ENCODE assay signal across 8 cellular contexts in the genomic region with DNA sequence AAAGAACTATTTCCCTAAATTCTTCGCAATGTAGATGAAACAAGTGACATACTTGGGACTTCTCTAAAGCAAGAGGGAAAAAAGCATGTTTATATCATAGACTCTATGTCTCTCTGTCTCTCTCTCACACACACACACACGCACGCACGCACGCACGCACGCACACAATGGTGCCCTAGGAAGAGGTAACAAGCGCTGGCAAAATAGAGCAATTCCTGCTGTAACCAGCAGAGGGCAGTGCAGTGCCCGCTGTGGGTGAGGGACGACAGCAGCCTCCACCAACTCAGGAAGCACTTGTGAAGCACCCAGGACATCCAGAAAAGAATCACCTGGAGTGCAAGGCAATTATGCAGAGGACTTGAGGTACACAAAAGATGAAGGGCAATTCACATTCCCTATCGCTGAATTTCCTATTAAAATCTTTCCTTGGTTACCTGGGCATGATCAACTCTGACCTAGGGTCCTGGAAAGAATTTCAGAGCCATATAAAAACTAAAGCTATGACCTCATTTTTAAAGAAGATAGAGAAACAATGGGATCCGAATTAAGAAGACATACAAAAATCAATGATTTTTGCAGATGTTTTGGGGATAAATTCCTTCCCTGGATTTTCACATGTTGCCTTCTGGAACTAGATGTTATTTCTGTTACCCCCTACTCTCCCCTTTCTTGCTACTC.
DNase-seq lines count a peak whose midpoint lies in the region; ATAC-seq, FAIRE-seq and TF ChIP-seq lines count a peak whose summit lies in the region.

No MANE protein-coding gene starts in this region.

- POLR2A ChIA-PET in GM12878 (lab: Charles Lee): no interaction called here

- no TSS peak for BruUV-seq in GM12878 (replicated peaks; lab: Mats Ljungman, UMichigan)

- DNase-seq in SKM-1 (lab: John Stamatoyannopoulos, UW; ENCODE audit: unreplicated experiment) (peak; percentile 39), SKM-1 treated with dmso at 0.1 percent for 144 hours (lab: John Stamatoyannopoulos, UW; ENCODE audit: unreplicated experiment) (no peak), NCI-H1048 (lab: John Stamatoyannopoulos, UW) (peak; percentile 42), T-helper 17 cell (peak; percentile 14 to 57 (median 17)), GM12878 (ENCODE audit: low read depth, low spot score) (peak; percentile 21), keratinocyte (ENCODE audit: low read depth, low spot score) (peak; percentile 19)
- DNase-seq in stimulated activated CD4-positive, alpha-beta T cell treated with anti-CD3 and anti-CD28 coated beads, Interleukin-2, amount 100 ng/mL, for 4 hours (ENCODE audit: low read depth): peak; percentile 17

- no peak for TF ChIP-seq POLR2A in GM12878 (IDR thresholded peaks at IDR 0.05; ENCODE audit: low read depth, low read length)

- H3K27me3 ChIP-seq in GM12878 (replicated peaks in 1 of 2; ENCODE audit: control insufficient read depth in 2 of 2, insufficient read depth in 2 of 2, low read length in 1 of 2) (no peaks in the 10 kb centered on the region), keratinocyte (ENCODE audit: control insufficient read depth, extremely low read depth, insufficient read depth, low read length) (no peaks in the 10 kb centered on the region)

- H3K4me2 ChIP-seq in GM12878 (ENCODE audit: control insufficient read depth, insufficient read depth): no peak overlapping the region
- peak overlapping the region; percentile 12 for H3K4me2 ChIP-seq in keratinocyte (ENCODE audit: control insufficient read depth, extremely low read depth, insufficient read depth, low read depth, low read length)

- no peak overlapping the region for H3K27ac Mint-ChIP-seq in T-helper 17 cell

- H3K4me1 Mint-ChIP-seq in T-helper 17 cell: peaks cover 12% of the 10 kb centered on the region

- H4K20me1 ChIP-seq in GM12878 (ENCODE audit: control insufficient read depth, insufficient read depth) (no peaks in the 10 kb centered on the region), keratinocyte (ENCODE audit: control insufficient read depth, extremely low read depth, insufficient read depth, low read length) (no peaks in the 10 kb centered on the region)

- RAD21 ChIA-PET in GM12878 (lab: Charles Lee; ENCODE audit: unreplicated experiment): no interaction called here

- H3K79me2 ChIP-seq in GM12878 (ENCODE audit: control insufficient read depth, insufficient read depth, low read length) (no peaks in the 10 kb centered on the region), keratinocyte (ENCODE audit: control insufficient read depth, insufficient read depth, low read length) (no peaks in the 10 kb centered on the region)

- H2AFZ ChIP-seq in GM12878 (ENCODE audit: control insufficient read depth, low read depth, low read length) (peak overlapping the region; percentile 33), keratinocyte (ENCODE audit: control insufficient read depth, low read length) (peak overlapping the region; percentile 38)

- peaks cover 23% of the 10 kb centered on the region for H3K27me3 Mint-ChIP-seq in T-helper 17 cell

- H3K9me3 ChIP-seq in T-helper 17 cell (ENCODE audit: control insufficient read depth, low read length, poor library complexity, severe bottlenecking) (no peaks in the 10 kb centered on the region), GM12878 (replicated peaks; ENCODE audit: control insufficient read depth, insufficient read depth, low read length) (no peaks in the 10 kb centered on the region), keratinocyte (ENCODE audit: control insufficient read depth, low read depth, low read length) (no peaks in the 10 kb centered on the region)

- H3K9ac ChIP-seq in GM12878 (ENCODE audit: control insufficient read depth, insufficient read depth, low read length) (no peak overlapping the region), keratinocyte (ENCODE audit: control insufficient read depth, extremely low read depth, insufficient read depth, low read length) (no peak overlapping the region)

- TF ChIP-seq EP300 in GM12878 (IDR thresholded peaks at IDR 0.05; ENCODE audit: borderline replicate concordance in 1 of 2, control insufficient read depth in 1 of 2, low read depth in 2 of 2, low read length in 2 of 2): no peak

- FAIRE-seq in GM12878 (lab: Jason Lieb, UNC): peak; percentile 68
- peak; percentile 84 for FAIRE-seq in keratinocyte (lab: Jason Lieb, UNC)

- H3K36me3 ChIP-seq in GM12878 (ENCODE audit: control insufficient read depth in 2 of 2, insufficient read depth in 2 of 2, low read length in 1 of 2): no peaks in the 10 kb centered on the region
- no peaks in the 10 kb centered on the region for H3K36me3 ChIP-seq in keratinocyte (ENCODE audit: control insufficient read depth in 2 of 2, extremely low read depth in 1 of 2, insufficient read depth in 2 of 2, low read length in 2 of 2)

- ATAC-seq in HG02678 (IDR thresholded peaks at IDR 0.05; ENCODE audit: unreplicated experiment): peak; percentile 92
- peak; percentile 93 for ATAC-seq in T-helper 17 cell
- ATAC-seq in GM12878: peak; percentile 99

- in situ Hi-C loops in GM12878 (cut with MboI): no loop called here

- CTCF ChIA-PET in GM12878 (lab: Yijun Ruan, JAX): interaction anchor here (1.0 to 3.5 kb wide), 4 partner anchors 7 to 25 kb away, joined by 3 to 19 read pairs (median 4); no protein-coding TSS in a partner anchor

- H3K4me3 Mint-ChIP-seq in T-helper 17 cell: peak overlapping the region; percentile 5

- 12% methylated on average over 12 of the region's 12 CpGs for WGBS in GM12878 (ENCODE audit: insufficient coverage, insufficient replicate concordance, low lambda C conversion rate, missing lambda C conversion rate)

- H3K4me3 ChIP-seq in GM12878 (no peak overlapping the region), keratinocyte (ENCODE audit: control insufficient read depth in 2 of 3, extremely low read depth in 1 of 3, insufficient read depth in 2 of 3, low read depth in 1 of 3, low read length in 3 of 3) (no peak overlapping the region)

- TF ChIP-seq CTCF in GM12878 (IDR thresholded peaks at IDR 0.05 in 2 of 3, conservative IDR thresholded peaks at IDR 0.05 in 1 of 3; ENCODE audit: control insufficient read depth in 2 of 3, extremely low read depth in 1 of 3, insufficient read depth in 1 of 3, low read depth in 3 of 3, low read length in 3 of 3): peak; percentile 64 to 94 (median 92)
- peak; percentile 93 to 95 (median 93) for TF ChIP-seq CTCF in keratinocyte (optimal IDR thresholded peaks at IDR 0.05 in 1 of 3, IDR thresholded peaks at IDR 0.05 in 1 of 3, conservative IDR thresholded peaks at IDR 0.05 in 1 of 3; ENCODE audit: extremely low read depth in 1 of 3, insufficient read depth in 2 of 3, low read length in 3 of 3)

- SMC1A ChIA-PET in GM12878 (lab: Charles Lee; ENCODE audit: uncharacterized antibody, unreplicated experiment): no interaction called here

- TF ChIP-seq RAD21 in GM12878 (IDR thresholded peaks at IDR 0.05; ENCODE audit: insufficient read depth, low read depth, low read length): peak; percentile 34; the same call in 1 of the 2 replicates

- intact Hi-C loops in GM12878 (cut with micrococcal nuclease; ENCODE audit: unreplicated experiment): no loop called here

- H3K27ac ChIP-seq in GM12878 (ENCODE audit: control insufficient read depth, insufficient read depth) (no peak overlapping the region), keratinocyte (ENCODE audit: control insufficient read depth, insufficient read depth, low read length) (no peak overlapping the region)

- H3K36me3 Mint-ChIP-seq in T-helper 17 cell (ENCODE audit: low read depth): peaks cover 6% of the 10 kb centered on the region

- H3K4me1 ChIP-seq in GM12878 (ENCODE audit: control insufficient read depth, insufficient read depth, low read length) (no peaks in the 10 kb centered on the region), keratinocyte (ENCODE audit: control insufficient read depth, extremely low read depth, insufficient read depth, low read length) (peaks cover 24% of the 10 kb centered on the region)

- dilution Hi-C loops in keratinocyte (cut with MboI; ENCODE audit: extremely low pct_ligation_motif_present, low sequenced_read_pairs): no loop called here

- H3K9me1 ChIP-seq in keratinocyte (ENCODE audit: control insufficient read depth, extremely low read depth, insufficient read depth, low read length): no peaks in the 10 kb centered on the region

TF ChIP-seq in GM12878, 131 proteins besides CTCF, POLR2A, EP300 and RAD21 (continues in another document):
- TF ChIP-seq, protein P1, sequence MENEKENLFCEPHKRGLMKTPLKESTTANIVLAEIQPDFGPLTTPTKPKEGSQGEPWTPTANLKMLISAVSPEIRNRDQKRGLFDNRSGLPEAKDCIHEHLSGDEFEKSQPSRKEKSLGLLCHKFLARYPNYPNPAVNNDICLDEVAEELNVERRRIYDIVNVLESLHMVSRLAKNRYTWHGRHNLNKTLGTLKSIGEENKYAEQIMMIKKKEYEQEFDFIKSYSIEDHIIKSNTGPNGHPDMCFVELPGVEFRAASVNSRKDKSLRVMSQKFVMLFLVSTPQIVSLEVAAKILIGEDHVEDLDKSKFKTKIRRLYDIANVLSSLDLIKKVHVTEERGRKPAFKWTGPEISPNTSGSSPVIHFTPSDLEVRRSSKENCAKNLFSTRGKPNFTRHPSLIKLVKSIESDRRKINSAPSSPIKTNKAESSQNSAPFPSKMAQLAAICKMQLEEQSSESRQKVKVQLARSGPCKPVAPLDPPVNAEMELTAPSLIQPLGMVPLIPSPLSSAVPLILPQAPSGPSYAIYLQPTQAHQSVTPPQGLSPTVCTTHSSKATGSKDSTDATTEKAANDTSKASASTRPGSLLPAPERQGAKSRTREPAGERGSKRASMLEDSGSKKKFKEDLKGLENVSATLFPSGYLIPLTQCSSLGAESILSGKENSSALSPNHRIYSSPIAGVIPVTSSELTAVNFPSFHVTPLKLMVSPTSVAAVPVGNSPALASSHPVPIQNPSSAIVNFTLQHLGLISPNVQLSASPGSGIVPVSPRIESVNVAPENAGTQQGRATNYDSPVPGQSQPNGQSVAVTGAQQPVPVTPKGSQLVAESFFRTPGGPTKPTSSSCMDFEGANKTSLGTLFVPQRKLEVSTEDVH (IDR thresholded peaks at IDR 0.05; ENCODE audit: low read depth, partially characterized antibody): no peak
- TF ChIP-seq MEF2A (IDR thresholded peaks at IDR 0.05; ENCODE audit: insufficient read depth, low read depth, low read length) (no peak), IKZF2 (IDR thresholded peaks at IDR 0.05) (no peak), KAT2A (conservative IDR thresholded peaks at IDR 0.05; ENCODE audit: control insufficient read depth, low read depth, low read length) (no peak), ETV6 (conservative IDR thresholded peaks at IDR 0.05 in 1 of 2, IDR thresholded peaks at IDR 0.05 in 1 of 2; ENCODE audit: borderline replicate concordance in 1 of 2, low read depth in 1 of 2) (no peak), HDAC2 (IDR thresholded peaks at IDR 0.05) (no peak), BMI1 (IDR thresholded peaks at IDR 0.05; ENCODE audit: borderline replicate concordance) (no peak), YY1 (IDR thresholded peaks at IDR 0.05; ENCODE audit: low read depth, low read length) (0 out of 2 replicates have a peak, but pooled peaks have one; percentile 57), TCF12 (IDR thresholded peaks at IDR 0.05; ENCODE audit: low read depth, low read length) (no peak), BHLHE40 (IDR thresholded peaks at IDR 0.05; ENCODE audit: borderline replicate concordance in 1 of 2, low read depth in 2 of 2, low read length in 1 of 2) (0 out of 4 replicates have a peak, but pooled peaks of 1 of the 2 experiments have one; percentile 7)
